In the genomic region with DNA sequence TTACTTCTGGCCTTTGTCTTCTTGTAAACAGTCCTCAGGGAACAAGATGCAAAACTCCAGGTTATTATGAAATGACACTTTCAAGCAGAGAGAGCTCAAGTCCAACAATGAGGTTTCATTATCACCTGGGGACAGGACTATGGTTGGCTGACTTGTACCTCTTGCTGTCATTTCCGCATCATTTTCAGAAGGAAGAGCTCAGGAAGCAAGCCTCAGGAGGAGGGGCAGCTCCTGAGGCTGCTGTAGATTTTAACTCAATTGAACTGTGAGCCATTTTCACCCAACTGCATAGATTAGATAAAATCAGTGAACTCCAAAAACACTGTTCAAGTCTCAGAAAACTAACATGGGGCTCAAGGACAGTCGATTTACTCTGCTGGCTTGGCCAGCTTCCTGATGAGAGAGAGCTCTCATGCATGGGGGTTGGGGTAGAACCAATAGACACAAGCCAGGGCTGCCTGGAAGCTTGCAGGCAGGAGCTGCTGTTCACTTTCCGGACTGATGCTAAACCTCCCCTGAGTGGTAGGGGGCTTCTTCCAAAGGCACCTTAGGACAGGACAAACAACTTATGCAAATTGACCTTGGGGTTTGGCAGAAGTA, we compare ENCODE assay signal across 12 cellular contexts.
DNase-seq lines count a peak whose midpoint lies in the region; ATAC-seq and TF ChIP-seq lines count a peak whose summit lies in the region.
"Had no signal": no experiment of that assay in that cellular context is flagged by ENCODE, and none has a peak within 500 bp of the region (broad histone marks: within the 10 kb centered on the region; RNA-seq: fewer than 3 reads in every experiment).

No MANE protein-coding gene starts in this region.

- no peak for TF ChIP-seq CTCF in GM12865 (IDR thresholded peaks at IDR 0.05; ENCODE audit: insufficient read depth, low read depth, low read length, missing control alignments)

- no peak overlapping the region for H3K4me3 ChIP-seq in GM12865 (ENCODE audit: low read depth, low read length)
- H3K4me3 ChIP-seq: Peyer's patch, upper lobe of right lung had no signal

- DNase-seq in GM12865 (ENCODE audit: low read depth) = peak; percentile 48
- DNase-seq in LoVo (ENCODE audit: low spot score) = no peak
- DNase-seq in HCEC 1CT = no peak
- DNase-seq in amygdala (lab: John Stamatoyannopoulos, UW) = no peak
- DNase-seq: activated CD4-positive, alpha-beta T cell treated with anti-CD3 and anti-CD28 coated beads, Interleukin-2, amount 50 U/mL, for 4 hours; NCI-H1930; Peyer's patch; upper lobe of right lung had no signal

- ATAC-seq in GM19372 (IDR thresholded peaks at IDR 0.05; ENCODE audit: low read depth, unreplicated experiment) = peak; percentile 61
- ATAC-seq in HG02759 (IDR thresholded peaks at IDR 0.05; ENCODE audit: unreplicated experiment) = peak; percentile 76
- ATAC-seq in HG03457 (IDR thresholded peaks at IDR 0.05; ENCODE audit: unreplicated experiment) = peak; percentile 56
- no peak for ATAC-seq in HG03469 (IDR thresholded peaks at IDR 0.05; ENCODE audit: unreplicated experiment)
- ATAC-seq: upper lobe of right lung had no signal
